ENCODE assay signal across 19 cellular contexts in genomic region chr9:19931066-19931465, GRCh38.
"Had no signal": no experiment of that assay in that cellular context is flagged by ENCODE, and none has a peak within 500 bp of the region (broad histone marks: within the 10 kb centered on the region; RNA-seq: fewer than 3 reads in every experiment).

No MANE protein-coding gene starts in this region.

- ATAC-seq: esophagus mucosa; gastroesophageal sphincter; left lobe of liver; naive thymus-derived CD8-positive, alpha-beta T cell; sciatic nerve; stimulated activated memory B cell treated with anti-CD40 and anti-IgM and Interleukin-4, amounts not matched to agents 10 μg/mL and 1 μg/mL and 100 μg/mL, for 72 hours; upper lobe of right lung had no signal

- DNase-seq: effector memory CD4-positive, alpha-beta T cell; glutamatergic neuron; islet precursor cell; mammary epithelial cell; naive thymus-derived CD8-positive, alpha-beta T cell; posterior cingulate gyrus; spleen; stimulated activated CD4-positive, alpha-beta T cell treated with anti-CD3 and anti-CD28 coated beads, Interleukin-15, amount 100 ng/mL, for 24 hours; stimulated activated CD4-positive, alpha-beta T cell treated with anti-CD3 and anti-CD28 coated beads, Interleukin-1b, Interleukin-23, amount 100 ng/mL, for 48 hours; stimulated activated CD4-positive, alpha-beta T cell treated with anti-CD3 and anti-CD28 coated beads, Interleukin-4, amount 100 ng/mL, for 24 hours; tibial artery; upper lobe of right lung had no signal

- H3K4me3 Mint-ChIP-seq: naive thymus-derived CD8-positive, alpha-beta T cell; neural crest cell; stimulated activated memory B cell treated with anti-CD40 and anti-IgM and Interleukin-4, amounts not matched to agents 10 μg/mL and 1 μg/mL and 100 μg/mL, for 72 hours; stimulated activated naive CD8-positive, alpha-beta T cell treated with anti-CD3 and anti-CD28 coated beads, Interleukin-15, Interleukin-2, amounts not matched to agents 100 ng/mL and 50 ng/mL, for 24 hours had no signal

- H3K27ac ChIP-seq: gastroesophageal sphincter, spleen, tibial artery, upper lobe of right lung had no signal

- H3K9me3 Mint-ChIP-seq: naive thymus-derived CD8-positive, alpha-beta T cell; neural crest cell; stimulated activated memory B cell treated with anti-CD40 and anti-IgM and Interleukin-4, amounts not matched to agents 10 μg/mL and 1 μg/mL and 100 μg/mL, for 72 hours; stimulated activated naive CD8-positive, alpha-beta T cell treated with anti-CD3 and anti-CD28 coated beads, Interleukin-15, Interleukin-2, amounts not matched to agents 100 ng/mL and 50 ng/mL, for 24 hours had no signal

- H3K36me3 Mint-ChIP-seq: naive thymus-derived CD8-positive, alpha-beta T cell; stimulated activated memory B cell treated with anti-CD40 and anti-IgM and Interleukin-4, amounts not matched to agents 10 μg/mL and 1 μg/mL and 100 μg/mL, for 72 hours had no signal

- H3K9me3 ChIP-seq: gastroesophageal sphincter, spleen, tibial artery, upper lobe of right lung had no signal

- H3K27ac Mint-ChIP-seq: naive thymus-derived CD8-positive, alpha-beta T cell; stimulated activated memory B cell treated with anti-CD40 and anti-IgM and Interleukin-4, amounts not matched to agents 10 μg/mL and 1 μg/mL and 100 μg/mL, for 72 hours; stimulated activated naive CD8-positive, alpha-beta T cell treated with anti-CD3 and anti-CD28 coated beads, Interleukin-15, Interleukin-2, amounts not matched to agents 100 ng/mL and 50 ng/mL, for 24 hours had no signal

- H3K36me3 ChIP-seq: gastroesophageal sphincter, spleen, tibial artery, upper lobe of right lung had no signal

- H3K4me3 ChIP-seq: gastroesophageal sphincter, spleen, tibial artery, upper lobe of right lung had no signal

- H3K27me3 ChIP-seq: gastroesophageal sphincter, tibial artery, upper lobe of right lung had no signal
